9 cellular contexts compared by ENCODE assay signal in genomic region chr2:43139996-43140621, GRCh38.
DNase-seq lines count a peak whose midpoint lies in the region; ATAC-seq and TF ChIP-seq lines count a peak whose summit lies in the region.
"Had no signal": no experiment of that assay in that cellular context is flagged by ENCODE, and none has a peak within 500 bp of the region (broad histone marks: within the 10 kb centered on the region; RNA-seq: fewer than 3 reads in every experiment).

No MANE protein-coding gene starts in this region.

- TF ChIP-seq CTCF in fibroblast of mammary gland (conservative IDR thresholded peaks at IDR 0.05; ENCODE audit: control insufficient read depth, insufficient read depth, low read depth, low read length): no peak
- TF ChIP-seq CTCF in osteocyte (IDR thresholded peaks at IDR 0.05): no peak

- H3K27me3 Mint-ChIP-seq in T-helper 1 cell treated with Interleukin-12 subunit alpha and Interleukin-12 subunit beta and Interleukin-4 antibody, amounts not matched to agents 30 μg/mL and 1 μg/mL, for 36 hours (ENCODE audit: low read depth): no peaks in the 10 kb centered on the region
- H3K27me3 Mint-ChIP-seq in osteocyte (ENCODE audit: unreplicated experiment): no peaks in the 10 kb centered on the region

- peaks cover 14% of the 10 kb centered on the region for H3K36me3 Mint-ChIP-seq in T-helper 1 cell treated with Interleukin-12 subunit alpha and Interleukin-12 subunit beta and Interleukin-4 antibody, amounts not matched to agents 30 μg/mL and 1 μg/mL, for 36 hours (ENCODE audit: low read depth)
- H3K36me3 Mint-ChIP-seq in osteocyte (ENCODE audit: unreplicated experiment): no peaks in the 10 kb centered on the region

- no peak for ATAC-seq in HG03442 (IDR thresholded peaks at IDR 0.05; ENCODE audit: unreplicated experiment)
- no peak for ATAC-seq in HG02840 (IDR thresholded peaks at IDR 0.05; ENCODE audit: low FRiP score, unreplicated experiment)

- H3K4me3 Mint-ChIP-seq in T-helper 1 cell treated with Interleukin-12 subunit alpha and Interleukin-12 subunit beta and Interleukin-4 antibody, amounts not matched to agents 30 μg/mL and 1 μg/mL, for 36 hours: peak overlapping the region; percentile 66
- H3K4me3 Mint-ChIP-seq in osteocyte (ENCODE audit: unreplicated experiment): no peak overlapping the region

- H3K4me1 Mint-ChIP-seq in T-helper 1 cell treated with Interleukin-12 subunit alpha and Interleukin-12 subunit beta and Interleukin-4 antibody, amounts not matched to agents 30 μg/mL and 1 μg/mL, for 36 hours (ENCODE audit: low read depth): peaks cover 59% of the 10 kb centered on the region
- peaks cover 21% of the 10 kb centered on the region for H3K4me1 Mint-ChIP-seq in osteocyte (ENCODE audit: unreplicated experiment)

- H3K9me3 Mint-ChIP-seq in T-helper 1 cell treated with Interleukin-12 subunit alpha and Interleukin-12 subunit beta and Interleukin-4 antibody, amounts not matched to agents 30 μg/mL and 1 μg/mL, for 36 hours: no peaks in the 10 kb centered on the region
- no peaks in the 10 kb centered on the region for H3K9me3 Mint-ChIP-seq in osteocyte (ENCODE audit: unreplicated experiment)

- DNase-seq in GM04504 (ENCODE audit: low read depth) (peak; percentile 51), fibroblast of mammary gland (ENCODE audit: low read depth) (peak; percentile 66), osteocyte (ENCODE audit: extremely low spot score, unreplicated experiment) (no peak), G401 (ENCODE audit: low spot score) (no peak), DMS79 treated with DMSO at 0.1 percent for 48 hours (lab: John Stamatoyannopoulos, UW) (no peak)
- DNase-seq: NCI-H2171 had no signal

- H3K27ac Mint-ChIP-seq in T-helper 1 cell treated with Interleukin-12 subunit alpha and Interleukin-12 subunit beta and Interleukin-4 antibody, amounts not matched to agents 30 μg/mL and 1 μg/mL, for 36 hours: peak overlapping the region; percentile 85
- H3K27ac Mint-ChIP-seq in osteocyte (ENCODE audit: unreplicated experiment): peak overlapping the region; percentile 81

- no peak overlapping the region for H3K4me3 ChIP-seq in fibroblast of mammary gland (ENCODE audit: control insufficient read depth, low read depth, low read length)

- in situ Hi-C loops in G401 (cut with HindIII; ENCODE audit: low sequenced_read_pairs): no loop called here

Comparison
In these comparisons a context has a peak if more than half of its experiments do, and no peak if none do; other contexts are left out.
1. DNase-seq: peak in GM04504 (single experiment) and fibroblast of mammary gland (single experiment); none in osteocyte (single experiment), G401 (single experiment) and DMS79 treated with DMSO at 0.1 percent for 48 hours (single experiment).